In the genomic region with DNA sequence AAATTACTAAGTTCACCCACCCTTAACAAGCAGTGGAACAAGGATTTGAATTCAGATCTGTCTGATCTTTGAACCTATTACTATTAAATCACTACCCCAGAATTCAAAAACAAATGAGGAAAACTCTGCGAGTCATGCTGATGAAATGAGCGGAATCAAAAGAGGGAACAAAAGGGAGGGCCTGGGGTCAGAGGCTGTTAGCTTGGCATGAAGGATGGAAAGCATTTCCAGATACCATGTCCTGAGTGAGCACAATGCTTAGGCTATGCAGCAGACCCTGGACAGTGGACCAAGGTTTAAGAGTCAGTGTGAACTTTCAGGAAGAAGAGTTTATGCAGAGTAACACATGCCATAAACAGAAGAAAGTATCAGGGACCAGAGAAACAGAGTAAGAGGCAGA, we compare ENCODE assay signal across 23 cellular contexts. TPM values are rescaled to one million over a fixed set of nuclear protein-coding genes. Genes with fewer than 3 reads are reported as not detected.
DNase-seq lines count a peak whose midpoint lies in the region; ATAC-seq and TF ChIP-seq lines count a peak whose summit lies in the region.
"Had no signal": no experiment of that assay in that cellular context is flagged by ENCODE, and none has a peak within 500 bp of the region (broad histone marks: within the 10 kb centered on the region; RNA-seq: fewer than 3 reads in every experiment).

No MANE protein-coding gene starts in this region.

- H3K4me2 ChIP-seq in osteoblast (ENCODE audit: insufficient read depth, low read length), result no peak overlapping the region

- no peaks in the 10 kb centered on the region for H3K4me1 Mint-ChIP-seq in natural killer cell
- no peaks in the 10 kb centered on the region for H3K4me1 Mint-ChIP-seq in activated naive CD8-positive, alpha-beta T cell treated with anti-CD3 and anti-CD28 coated beads for 36 hours
- H3K4me1 Mint-ChIP-seq: activated naive CD4-positive, alpha-beta T cell treated with anti-CD3 and anti-CD28 coated beads, Interleukin-2, amount 10 ng/mL, durations not matched to agents 7 days and 5 days; naive thymus-derived CD8-positive, alpha-beta T cell had no signal

- no peaks in the 10 kb centered on the region for H3K36me3 Mint-ChIP-seq in natural killer cell
- H3K36me3 Mint-ChIP-seq in activated naive CD8-positive, alpha-beta T cell treated with anti-CD3 and anti-CD28 coated beads for 36 hours, result no peaks in the 10 kb centered on the region
- H3K36me3 Mint-ChIP-seq: activated naive CD4-positive, alpha-beta T cell treated with anti-CD3 and anti-CD28 coated beads, Interleukin-2, amount 10 ng/mL, durations not matched to agents 7 days and 5 days; naive thymus-derived CD8-positive, alpha-beta T cell; type B pancreatic cell had no signal

- H3K4me3 Mint-ChIP-seq in natural killer cell, result no peak overlapping the region
- no peak overlapping the region for H3K4me3 Mint-ChIP-seq in activated naive CD8-positive, alpha-beta T cell treated with anti-CD3 and anti-CD28 coated beads for 36 hours
- H3K4me3 Mint-ChIP-seq: activated CD8-positive, alpha-beta T cell treated with anti-CD3 and anti-CD28 coated beads, Interleukin-2, amount 10 ng/mL, durations not matched to agents 7 days and 5 days; activated naive CD4-positive, alpha-beta T cell treated with anti-CD3 and anti-CD28 coated beads, Interleukin-2, amount 10 ng/mL, durations not matched to agents 7 days and 5 days; activated T-cell treated with anti-CD3 and anti-CD28 coated beads, Interleukin-2, amount 50 U/mL, for 4 hours; naive thymus-derived CD8-positive, alpha-beta T cell; type B pancreatic cell had no signal

- H3K27ac ChIP-seq in SJSA1 (peak overlapping the region; percentile 14), osteoblast (ENCODE audit: low read depth, low read length) (no peak overlapping the region)
- H3K27ac ChIP-seq: ascending aorta, coronary artery, spleen had no signal

- peaks cover 47% of the 10 kb centered on the region for H3K4me1 ChIP-seq in SJSA1 (replicated peaks)
- H3K4me1 ChIP-seq in osteoblast (ENCODE audit: insufficient read depth, low read length), result peaks cover 29% of the 10 kb centered on the region
- H3K4me1 ChIP-seq: spleen had no signal

- H4K20me1 ChIP-seq in osteoblast (ENCODE audit: insufficient read depth, low read length), result no peaks in the 10 kb centered on the region

- no peak overlapping the region for H3K27ac Mint-ChIP-seq in natural killer cell
- no peak overlapping the region for H3K27ac Mint-ChIP-seq in activated naive CD8-positive, alpha-beta T cell treated with anti-CD3 and anti-CD28 coated beads for 36 hours
- H3K27ac Mint-ChIP-seq: activated CD8-positive, alpha-beta T cell treated with anti-CD3 and anti-CD28 coated beads, Interleukin-2, amount 10 ng/mL, durations not matched to agents 7 days and 5 days; activated naive CD4-positive, alpha-beta T cell treated with anti-CD3 and anti-CD28 coated beads, Interleukin-2, amount 10 ng/mL, durations not matched to agents 7 days and 5 days; naive thymus-derived CD8-positive, alpha-beta T cell; type B pancreatic cell had no signal

- H3K27me3 ChIP-seq in SJSA1 (replicated peaks), result no peaks in the 10 kb centered on the region
- H3K27me3 ChIP-seq in osteoblast (ENCODE audit: insufficient read depth, low read length), result no peaks in the 10 kb centered on the region
- H3K27me3 ChIP-seq: ascending aorta, spleen had no signal

- H2AFZ ChIP-seq in osteoblast (ENCODE audit: low read length), result peak overlapping the region; percentile 28

- DNase-seq in GM03348 (ENCODE audit: low spot score) (peak; percentile 50), SJSA1 (ENCODE audit: low read depth in 1 of 2, low spot score in 2 of 2) (peak in 1 of 2 experiments; percentile 25), fibroblast of gingiva (ENCODE audit: low read depth) (peak; percentile 44), osteoblast (ENCODE audit: insufficient read length, low spot score, missing footprints) (no peak), activated T-cell treated with anti-CD3 and anti-CD28 coated beads for 4 hours (no peak), natural killer cell (no peak), epidermal melanocyte (ENCODE audit: insufficient read length, low spot score) (no peak)
- no peak for DNase-seq in activated naive CD8-positive, alpha-beta T cell treated with anti-CD3 and anti-CD28 coated beads for 36 hours
- DNase-seq: activated CD8-positive, alpha-beta T cell treated with anti-CD3 and anti-CD28 coated beads, Interleukin-2, amount 10 ng/mL, durations not matched to agents 7 days and 5 days; activated naive CD4-positive, alpha-beta T cell treated with anti-CD3 and anti-CD28 coated beads, Interleukin-2, amount 10 ng/mL, durations not matched to agents 7 days and 5 days; activated T-cell treated with anti-CD3 and anti-CD28 coated beads, Interleukin-2, amount 50 U/mL, for 4 hours; DMS79; left cardiac atrium; naive thymus-derived CD8-positive, alpha-beta T cell; NCI-H1092 treated with DMSO at 0.1 percent for 48 hours; NCI-H510A treated with DMSO at 0.1 percent for 48 hours; RPMI8226; spleen had no signal

- ATAC-seq in natural killer cell, result no peak
- ATAC-seq: activated CD4-positive, CD25-positive, alpha-beta regulatory T cell treated with anti-CD3 and anti-CD28 coated beads, Interleukin-2, amount 50 U/mL, for 24 hours; activated CD8-positive, alpha-beta T cell treated with anti-CD3 and anti-CD28 coated beads, Interleukin-2, amount 10 ng/mL, durations not matched to agents 7 days and 5 days; activated T-cell treated with anti-CD3 and anti-CD28 coated beads, Interleukin-2, amount 50 U/mL, for 4 hours; left cardiac atrium; naive thymus-derived CD8-positive, alpha-beta T cell had no signal

- intact Hi-C loops in natural killer cell (cut with micrococcal nuclease), result no loop called here

- no peaks in the 10 kb centered on the region for H3K36me3 ChIP-seq in SJSA1
- no peaks in the 10 kb centered on the region for H3K36me3 ChIP-seq in osteoblast (ENCODE audit: insufficient read depth, low read length)
- H3K36me3 ChIP-seq: ascending aorta, HAP-1, spleen had no signal

- no peaks in the 10 kb centered on the region for H3K9me3 Mint-ChIP-seq in natural killer cell
- no peaks in the 10 kb centered on the region for H3K9me3 Mint-ChIP-seq in activated naive CD8-positive, alpha-beta T cell treated with anti-CD3 and anti-CD28 coated beads for 36 hours
- H3K9me3 Mint-ChIP-seq: activated naive CD4-positive, alpha-beta T cell treated with anti-CD3 and anti-CD28 coated beads, Interleukin-2, amount 10 ng/mL, durations not matched to agents 7 days and 5 days; activated T-cell treated with anti-CD3 and anti-CD28 coated beads, Interleukin-2, amount 50 U/mL, for 4 hours; type B pancreatic cell had no signal

- no peaks in the 10 kb centered on the region for H3K27me3 Mint-ChIP-seq in natural killer cell (ENCODE audit: low read depth in 2 of 2)
- no peaks in the 10 kb centered on the region for H3K27me3 Mint-ChIP-seq in activated naive CD8-positive, alpha-beta T cell treated with anti-CD3 and anti-CD28 coated beads for 36 hours
- H3K27me3 Mint-ChIP-seq: activated naive CD4-positive, alpha-beta T cell treated with anti-CD3 and anti-CD28 coated beads, Interleukin-2, amount 10 ng/mL, durations not matched to agents 7 days and 5 days; naive thymus-derived CD8-positive, alpha-beta T cell; type B pancreatic cell had no signal

- no peaks in the 10 kb centered on the region for H3K79me2 ChIP-seq in osteoblast (ENCODE audit: insufficient read depth, low read length)

- H3K4me3 ChIP-seq in SJSA1 (no peak overlapping the region), osteoblast (ENCODE audit: insufficient read depth, low read length) (no peak overlapping the region)
- H3K4me3 ChIP-seq: ascending aorta, coronary artery, HAP-1, spleen had no signal

- TF ChIP-seq CTCF in osteoblast (IDR thresholded peaks at IDR 0.05; ENCODE audit: extremely low read depth, low read depth, low read length) (no peak), natural killer cell (IDR thresholded peaks at IDR 0.05) (no peak)

- H3K9me3 ChIP-seq in SJSA1 (replicated peaks), result no peaks in the 10 kb centered on the region
- H3K9me3 ChIP-seq in osteoblast (ENCODE audit: low read depth, low read length), result no peaks in the 10 kb centered on the region
- H3K9me3 ChIP-seq: ascending aorta, HAP-1, spleen had no signal

RNA-seq across cellular contexts. Expression of gene GRIA1, which starts 30.5 kb away (rescaled TPM):
- not detected in 2 replicates for total RNA-seq in SJSA1 (2014; rRNA removed; shearing (Covaris generic))
- 0.29 and 1.1 TPM in 2 replicates for total RNA-seq in osteoblast
- not detected for total RNA-seq in natural killer cell
- not detected for total RNA-seq in activated naive CD8-positive, alpha-beta T cell treated with anti-CD3 and anti-CD28 coated beads for 36 hours
- total RNA-seq: activated CD8-positive, alpha-beta T cell treated with anti-CD3 and anti-CD28 coated beads, Interleukin-2, amount 10 ng/mL, durations not matched to agents 7 days and 5 days; activated T-cell treated with anti-CD3 and anti-CD28 coated beads, Interleukin-2, amount 50 U/mL, for 4 hours; naive thymus-derived CD8-positive, alpha-beta T cell had no signal

Comparison
In these comparisons a context has a peak if more than half of its experiments do, and no peak if none do; other contexts are left out.
1. DNase-seq: peak in GM03348 (single experiment) and fibroblast of gingiva (single experiment); none in osteoblast (single experiment), activated T-cell treated with anti-CD3 and anti-CD28 coated beads for 4 hours (single experiment), natural killer cell (single experiment), epidermal melanocyte (single experiment) and activated naive CD8-positive, alpha-beta T cell treated with anti-CD3 and anti-CD28 coated beads for 36 hours (single experiment).